8 cellular contexts compared by ENCODE assay signal in the genomic region with DNA sequence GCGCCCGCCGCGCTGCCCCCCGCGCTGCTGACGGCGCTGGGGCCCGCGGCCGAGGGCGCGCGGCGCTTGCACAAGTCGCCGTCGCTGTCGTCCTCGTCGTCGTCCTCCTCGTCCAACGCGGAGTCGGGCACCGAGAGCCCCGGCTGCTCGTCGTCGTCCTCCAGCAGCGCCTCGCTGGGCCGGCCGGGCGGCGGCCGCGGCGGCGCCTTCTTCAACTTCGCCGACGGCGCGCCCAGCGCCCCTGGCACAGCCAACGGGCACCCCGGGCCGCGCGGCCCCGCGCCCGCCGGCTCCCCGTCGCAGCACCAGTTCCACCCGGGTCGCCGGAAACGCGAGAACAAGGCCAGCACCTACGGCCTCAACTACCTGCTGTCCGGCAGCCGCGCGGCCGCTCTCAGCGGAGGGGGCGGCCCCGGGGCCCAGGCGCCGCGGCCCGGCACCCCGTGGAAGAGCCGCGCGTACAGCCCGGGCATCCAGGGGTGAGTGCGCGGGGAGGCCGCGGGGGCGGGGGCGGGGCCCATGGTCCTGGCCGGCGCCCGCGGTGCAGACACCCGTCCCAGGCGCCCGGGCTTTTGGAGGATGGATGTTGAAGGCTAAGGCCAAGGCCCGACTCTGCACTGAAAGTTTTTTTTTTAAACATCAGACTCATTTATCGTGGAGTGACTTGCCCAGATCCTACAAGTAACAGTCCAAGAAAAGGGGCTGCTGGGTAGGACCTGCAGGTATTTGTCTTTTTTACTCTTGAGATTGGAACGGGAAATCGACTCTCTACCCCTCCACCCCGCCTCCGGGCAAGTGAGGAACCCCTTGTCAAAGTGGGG. TPM values are rescaled to one million over a fixed set of nuclear protein-coding genes. Genes with fewer than 3 reads are reported as not detected.
A peak's percentile ranks its signal among the peaks of the same experiment; 100 is the strongest.
DNase-seq lines count a peak whose midpoint lies in the region; ATAC-seq and TF ChIP-seq lines count a peak whose summit lies in the region.

No MANE protein-coding gene starts in this region.

- H3K9me3 Mint-ChIP-seq in MCF 10A (ENCODE audit: unreplicated experiment): no peaks in the 10 kb centered on the region

- intact Hi-C loops in MCF 10A (cut with micrococcal nuclease): loop anchor here (5.0 kb wide), 1 partner anchor 37 kb away; no protein-coding TSS in a partner anchor

- H3K4me3 ChIP-seq in liver (ENCODE audit: low read depth in 1 of 3, low read length in 3 of 3) (peak overlapping the region; percentile 70 to 83 (median 71)), thymus (ENCODE audit: low read length) (peak overlapping the region; percentile 83)

- H3K27me3 ChIP-seq in liver (ENCODE audit: control insufficient read depth in 4 of 4, insufficient read depth in 4 of 4, low read length in 3 of 4) (no peaks in the 10 kb centered on the region), thymus (ENCODE audit: control insufficient read depth, insufficient read depth) (no peaks in the 10 kb centered on the region)

- BruUV-seq in MCF 10A (replicated peaks; lab: Mats Ljungman, UMichigan): no TSS peak

- POLR2A ChIA-PET in MCF 10A (lab: Yijun Ruan, JAX): no interaction called here

- H3K4me3 Mint-ChIP-seq in MCF 10A (ENCODE audit: unreplicated experiment): peak overlapping the region; percentile 78

- no peaks in the 10 kb centered on the region for H3K27me3 Mint-ChIP-seq in MCF 10A (ENCODE audit: insufficient read depth, unreplicated experiment)

- peak overlapping the region; percentile 64 for H3K27ac Mint-ChIP-seq in MCF 10A (ENCODE audit: low read depth, unreplicated experiment)

- H3K36me3 Mint-ChIP-seq in MCF 10A (ENCODE audit: insufficient read depth, unreplicated experiment): peaks cover 6% of the 10 kb centered on the region

- peak overlapping the region; percentile 38 to 72 for H3K9ac ChIP-seq in liver (ENCODE audit: low read depth in 1 of 2, low read length in 2 of 2)

- under 1% methylated on average over 100 of the region's 100 CpGs for WGBS in liver
- under 1% methylated on average over 100 of the region's 100 CpGs for WGBS in thymus

- no peaks in the 10 kb centered on the region for H3K9me3 ChIP-seq in liver (ENCODE audit: control insufficient read depth in 4 of 4, low read length in 3 of 4)
- no peaks in the 10 kb centered on the region for H3K9me3 ChIP-seq in thymus (ENCODE audit: control insufficient read depth)

- H3K27ac ChIP-seq in liver (ENCODE audit: low read depth in 1 of 2, low read length in 2 of 2) (peak overlapping the region; percentile 32 to 67), thymus (ENCODE audit: low read depth) (peak overlapping the region; percentile 61)

- ATAC-seq in HG02973 (IDR thresholded peaks at IDR 0.05; ENCODE audit: unreplicated experiment): no peak

- H3K4me1 Mint-ChIP-seq in MCF 10A (ENCODE audit: insufficient read depth, unreplicated experiment): peaks cover 39% of the 10 kb centered on the region

- no peak for TF ChIP-seq RAD21 in liver (IDR thresholded peaks at IDR 0.05)

- CTCF ChIA-PET in MCF 10A (lab: Yijun Ruan, JAX): no interaction called here

- TF ChIP-seq CTCF in MCF 10A (IDR thresholded peaks at IDR 0.05; ENCODE audit: unreplicated experiment): no peak
- no peak for TF ChIP-seq CTCF in liver (IDR thresholded peaks at IDR 0.05; ENCODE audit: low read depth, low read length, missing input control)

- peaks cover 11 to 47% (median 32%) of the 10 kb centered on the region in 4 donors for H3K4me1 ChIP-seq in liver (ENCODE audit: control insufficient read depth in 4 of 4, insufficient read depth in 4 of 4, low read length in 3 of 4)
- peaks cover 39% of the 10 kb centered on the region for H3K4me1 ChIP-seq in thymus (ENCODE audit: control insufficient read depth, insufficient read depth, low read length)

- H3K36me3 ChIP-seq in liver (ENCODE audit: control insufficient read depth in 4 of 4, insufficient read depth in 3 of 4, low read depth in 1 of 4, low read length in 3 of 4): no peaks in the 10 kb centered on the region
- peaks cover 8% of the 10 kb centered on the region for H3K36me3 ChIP-seq in thymus (ENCODE audit: control insufficient read depth, insufficient read depth)

- DNase-seq in NCI-H2227 (lab: John Stamatoyannopoulos, UW; ENCODE audit: unreplicated experiment) (peak; percentile 56), NCI-H2227 treated with DMSO at 0.1 percent for 48 hours (lab: John Stamatoyannopoulos, UW) (no peak), RKO (ENCODE audit: low spot score) (peak; percentile 22), MCF 10A (ENCODE audit: unreplicated experiment) (no peak), NK-92 (lab: John Stamatoyannopoulos, UW; ENCODE audit: unreplicated experiment) (no peak)

TF ChIP-seq in liver, 16 proteins besides CTCF, POLR2A, EP300 and RAD21:
- TF ChIP-seq SP1 (IDR thresholded peaks at IDR 0.05) (no peak), GABPA (IDR thresholded peaks at IDR 0.05 in 1 of 2, conservative IDR thresholded peaks at IDR 0.05 in 1 of 2) (no peak), YY1 (IDR thresholded peaks at IDR 0.05) (no peak), RXRA (IDR thresholded peaks at IDR 0.05) (no peak), FOXA1 (IDR thresholded peaks at IDR 0.05) (no peak), JUND (IDR thresholded peaks at IDR 0.05) (no peak), FOXA2 (IDR thresholded peaks at IDR 0.05) (no peak), NR2F2 (IDR thresholded peaks at IDR 0.05) (no peak), EGR1 (IDR thresholded peaks at IDR 0.05; ENCODE audit: low read depth in 2 of 2) (no peak), HNF4A (conservative IDR thresholded peaks at IDR 0.05) (no peak), HNF4G (IDR thresholded peaks at IDR 0.05) (no peak), TAF1 (conservative IDR thresholded peaks at IDR 0.05) (no peak)
- TF ChIP-seq, protein P1, sequence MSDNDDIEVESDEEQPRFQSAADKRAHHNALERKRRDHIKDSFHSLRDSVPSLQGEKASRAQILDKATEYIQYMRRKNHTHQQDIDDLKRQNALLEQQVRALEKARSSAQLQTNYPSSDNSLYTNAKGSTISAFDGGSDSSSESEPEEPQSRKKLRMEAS (IDR thresholded peaks at IDR 0.05): no peak
- TF ChIP-seq, protein P2, sequence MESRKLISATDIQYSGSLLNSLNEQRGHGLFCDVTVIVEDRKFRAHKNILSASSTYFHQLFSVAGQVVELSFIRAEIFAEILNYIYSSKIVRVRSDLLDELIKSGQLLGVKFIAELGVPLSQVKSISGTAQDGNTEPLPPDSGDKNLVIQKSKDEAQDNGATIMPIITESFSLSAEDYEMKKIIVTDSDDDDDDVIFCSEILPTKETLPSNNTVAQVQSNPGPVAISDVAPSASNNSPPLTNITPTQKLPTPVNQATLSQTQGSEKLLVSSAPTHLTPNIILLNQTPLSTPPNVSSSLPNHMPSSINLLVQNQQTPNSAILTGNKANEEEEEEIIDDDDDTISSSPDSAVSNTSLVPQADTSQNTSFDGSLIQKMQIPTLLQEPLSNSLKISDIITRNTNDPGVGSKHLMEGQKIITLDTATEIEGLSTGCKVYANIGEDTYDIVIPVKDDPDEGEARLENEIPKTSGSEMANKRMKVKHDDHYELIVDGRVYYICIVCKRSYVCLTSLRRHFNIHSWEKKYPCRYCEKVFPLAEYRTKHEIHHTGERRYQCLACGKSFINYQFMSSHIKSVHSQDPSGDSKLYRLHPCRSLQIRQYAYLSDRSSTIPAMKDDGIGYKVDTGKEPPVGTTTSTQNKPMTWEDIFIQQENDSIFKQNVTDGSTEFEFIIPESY (IDR thresholded peaks at IDR 0.05): no peak
- TF ChIP-seq, protein P3, sequence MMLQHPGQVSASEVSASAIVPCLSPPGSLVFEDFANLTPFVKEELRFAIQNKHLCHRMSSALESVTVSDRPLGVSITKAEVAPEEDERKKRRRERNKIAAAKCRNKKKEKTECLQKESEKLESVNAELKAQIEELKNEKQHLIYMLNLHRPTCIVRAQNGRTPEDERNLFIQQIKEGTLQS (IDR thresholded peaks at IDR 0.05): no peak
- TF ChIP-seq, protein P4, sequence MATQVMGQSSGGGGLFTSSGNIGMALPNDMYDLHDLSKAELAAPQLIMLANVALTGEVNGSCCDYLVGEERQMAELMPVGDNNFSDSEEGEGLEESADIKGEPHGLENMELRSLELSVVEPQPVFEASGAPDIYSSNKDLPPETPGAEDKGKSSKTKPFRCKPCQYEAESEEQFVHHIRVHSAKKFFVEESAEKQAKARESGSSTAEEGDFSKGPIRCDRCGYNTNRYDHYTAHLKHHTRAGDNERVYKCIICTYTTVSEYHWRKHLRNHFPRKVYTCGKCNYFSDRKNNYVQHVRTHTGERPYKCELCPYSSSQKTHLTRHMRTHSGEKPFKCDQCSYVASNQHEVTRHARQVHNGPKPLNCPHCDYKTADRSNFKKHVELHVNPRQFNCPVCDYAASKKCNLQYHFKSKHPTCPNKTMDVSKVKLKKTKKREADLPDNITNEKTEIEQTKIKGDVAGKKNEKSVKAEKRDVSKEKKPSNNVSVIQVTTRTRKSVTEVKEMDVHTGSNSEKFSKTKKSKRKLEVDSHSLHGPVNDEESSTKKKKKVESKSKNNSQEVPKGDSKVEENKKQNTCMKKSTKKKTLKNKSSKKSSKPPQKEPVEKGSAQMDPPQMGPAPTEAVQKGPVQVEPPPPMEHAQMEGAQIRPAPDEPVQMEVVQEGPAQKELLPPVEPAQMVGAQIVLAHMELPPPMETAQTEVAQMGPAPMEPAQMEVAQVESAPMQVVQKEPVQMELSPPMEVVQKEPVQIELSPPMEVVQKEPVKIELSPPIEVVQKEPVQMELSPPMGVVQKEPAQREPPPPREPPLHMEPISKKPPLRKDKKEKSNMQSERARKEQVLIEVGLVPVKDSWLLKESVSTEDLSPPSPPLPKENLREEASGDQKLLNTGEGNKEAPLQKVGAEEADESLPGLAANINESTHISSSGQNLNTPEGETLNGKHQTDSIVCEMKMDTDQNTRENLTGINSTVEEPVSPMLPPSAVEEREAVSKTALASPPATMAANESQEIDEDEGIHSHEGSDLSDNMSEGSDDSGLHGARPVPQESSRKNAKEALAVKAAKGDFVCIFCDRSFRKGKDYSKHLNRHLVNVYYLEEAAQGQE (IDR thresholded peaks at IDR 0.05): no peak

RNA-seq across cellular contexts. Expression of a gene that starts 1.2 kb away (rescaled TPM):
- total RNA-seq in MCF 10A (2022) (25.6 and 27.6 TPM in 2 replicates), liver (10 to 100 TPM in 1 of 2 donors, 1 to 10 TPM in 1; 8.8 to 15.1 TPM)
- polyA plus RNA-seq in liver (1 to 10 TPM; 3.9 to 7.4 TPM), thymus (18.7 TPM)

Comparison
In these comparisons a context has a peak if more than half of its experiments do, and no peak if none do; other contexts are left out.
1. DNase-seq: peak in NCI-H2227 (single experiment) and RKO (single experiment); none in NCI-H2227 treated with DMSO at 0.1 percent for 48 hours (single experiment), MCF 10A (single experiment) and NK-92 (single experiment).